ENCODE assay signal across 8 cellular contexts in genomic region chr14:92726135-92726932, GRCh38. TPM values are rescaled to one million over a fixed set of nuclear protein-coding genes. Genes with fewer than 3 reads are reported as not detected.
DNase-seq lines count a peak whose midpoint lies in the region; ATAC-seq lines count a peak whose summit lies in the region.

No MANE protein-coding gene starts in this region.

- peaks cover 9% of the 10 kb centered on the region for H3K27me3 Mint-ChIP-seq in dendritic cell treated with granulocyte-macrophage colony-stimulating factor and Interleukin-4, amounts not matched to agents 40 ng/mL and 50 ng/mL, for 4 days

- peak overlapping the region; percentile 74 for H3K27ac Mint-ChIP-seq in dendritic cell treated with granulocyte-macrophage colony-stimulating factor and Interleukin-4, amounts not matched to agents 40 ng/mL and 50 ng/mL, for 4 days

- peak overlapping the region; percentile 2 for H3K4me3 Mint-ChIP-seq in dendritic cell treated with granulocyte-macrophage colony-stimulating factor and Interleukin-4, amounts not matched to agents 40 ng/mL and 50 ng/mL, for 4 days

- peaks cover 91% of the 10 kb centered on the region for H3K36me3 Mint-ChIP-seq in dendritic cell treated with granulocyte-macrophage colony-stimulating factor and Interleukin-4, amounts not matched to agents 40 ng/mL and 50 ng/mL, for 4 days (ENCODE audit: low read depth)

- peak; percentile 82 for DNase-seq in DMS53 (lab: John Stamatoyannopoulos, UW)
- peak; percentile 37 for DNase-seq in OCI-M1 (lab: John Stamatoyannopoulos, UW)
- DNase-seq in mucosa of gallbladder (ENCODE audit: low spot score): peak; percentile 85
- no peak for DNase-seq in DMS153 (lab: John Stamatoyannopoulos, UW)
- no peak for DNase-seq in hypothalamus (lab: John Stamatoyannopoulos, UW)

- ATAC-seq in HG03095 (IDR thresholded peaks at IDR 0.05; ENCODE audit: unreplicated experiment) (no peak), GM21825 (IDR thresholded peaks at IDR 0.05; ENCODE audit: unreplicated experiment) (no peak)

- peaks cover under 1% of the 10 kb centered on the region for H3K9me3 Mint-ChIP-seq in dendritic cell treated with granulocyte-macrophage colony-stimulating factor and Interleukin-4, amounts not matched to agents 40 ng/mL and 50 ng/mL, for 4 days

- intact Hi-C loops in dendritic cell treated with granulocyte-macrophage colony-stimulating factor and Interleukin-4, amounts not matched to agents 40 ng/mL and 50 ng/mL, for 4 days (cut with micrococcal nuclease): no loop called here

- peaks cover 51% of the 10 kb centered on the region for H3K4me1 Mint-ChIP-seq in dendritic cell treated with granulocyte-macrophage colony-stimulating factor and Interleukin-4, amounts not matched to agents 40 ng/mL and 50 ng/mL, for 4 days (ENCODE audit: low read depth)

RNA-seq across cellular contexts. Expression of gene LGMN, which starts 22.1 kb away (rescaled TPM):
- 158 TPM for total RNA-seq in mucosa of gallbladder

Comparison
In these comparisons a context has a peak if more than half of its experiments do, and no peak if none do; other contexts are left out.
1. DNase-seq: peak in DMS53 (single experiment), OCI-M1 (single experiment) and mucosa of gallbladder (single experiment); none in DMS153 (single experiment) and hypothalamus (0 of 51).